ENCODE assay signal across 13 cellular contexts in the genomic region with DNA sequence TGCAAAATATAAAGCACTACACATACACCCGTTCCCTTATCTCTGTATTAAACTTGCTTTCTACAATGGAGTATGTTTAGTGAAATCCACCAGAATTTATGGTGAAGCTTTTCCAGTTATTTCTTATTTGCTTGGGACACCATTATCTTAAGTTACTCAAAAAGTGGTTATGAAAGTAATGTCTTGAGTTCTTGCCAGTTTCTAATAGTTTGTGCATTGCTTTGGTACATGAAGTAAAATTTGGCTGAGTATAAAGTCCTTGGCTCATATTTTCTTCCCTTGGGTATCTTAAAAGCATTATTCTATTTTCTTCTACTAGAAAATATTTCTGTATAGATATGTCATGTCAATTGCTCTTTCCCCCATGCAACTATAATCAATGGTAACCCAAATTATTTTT.
A peak's percentile ranks its signal among the peaks of the same experiment; 100 is the strongest.
DNase-seq lines count a peak whose midpoint lies in the region; ATAC-seq, FAIRE-seq and TF ChIP-seq lines count a peak whose summit lies in the region.
"Had no signal": no experiment of that assay in that cellular context is flagged by ENCODE, and none has a peak within 500 bp of the region (broad histone marks: within the 10 kb centered on the region; RNA-seq: fewer than 3 reads in every experiment).

No MANE protein-coding gene starts in this region.

- H3K36me3 Mint-ChIP-seq in activated T-cell treated with anti-CD3 and anti-CD28 coated beads, Interleukin-2, amount 50 U/mL, for 4 hours (ENCODE audit: insufficient read depth): no peaks in the 10 kb centered on the region
- H3K36me3 Mint-ChIP-seq: CD4-positive, alpha-beta memory T cell had no signal

- H3K4me3 ChIP-seq in fibroblast of mammary gland (ENCODE audit: control insufficient read depth, low read depth, low read length): no peak overlapping the region
- H3K4me3 ChIP-seq: A549, GM12878, GM23338 had no signal

- no peak overlapping the region for H3K4me3 Mint-ChIP-seq in activated T-cell treated with anti-CD3 and anti-CD28 coated beads, Interleukin-2, amount 50 U/mL, for 4 hours
- H3K4me3 Mint-ChIP-seq: CD4-positive, alpha-beta memory T cell; GM23338; H9 had no signal

- ATAC-seq in activated T-cell treated with anti-CD3 and anti-CD28 coated beads, Interleukin-2, amount 50 U/mL, for 4 hours: no peak
- ATAC-seq: A549, GM12878, GM23338 had no signal

- H3K4me1 Mint-ChIP-seq in activated T-cell treated with anti-CD3 and anti-CD28 coated beads, Interleukin-2, amount 50 U/mL, for 4 hours (ENCODE audit: low read depth): no peaks in the 10 kb centered on the region
- H3K4me1 Mint-ChIP-seq: CD4-positive, alpha-beta memory T cell; GM23338; H9 had no signal

- DNase-seq in amniotic epithelial cell (ENCODE audit: low read depth) (peak; percentile 60), fibroblast of mammary gland (ENCODE audit: low read depth) (peak; percentile 42), myocyte (ENCODE audit: low read depth) (peak; percentile 46), GM12891 (ENCODE audit: insufficient read length, low spot score) (no peak), iPS-NIHi7 (ENCODE audit: extremely low spot score) (no peak)
- no peak for DNase-seq in activated T-cell treated with anti-CD3 and anti-CD28 coated beads, Interleukin-2, amount 50 U/mL, for 4 hours
- DNase-seq: BE2C; CD4-positive, alpha-beta memory T cell; DMS79; H9 had no signal

- H3K27me3 Mint-ChIP-seq in activated T-cell treated with anti-CD3 and anti-CD28 coated beads, Interleukin-2, amount 50 U/mL, for 4 hours (ENCODE audit: low read depth): no peaks in the 10 kb centered on the region

- no peak for TF ChIP-seq CTCF in fibroblast of mammary gland (conservative IDR thresholded peaks at IDR 0.05; ENCODE audit: control insufficient read depth, insufficient read depth, low read depth, low read length)

- TF ChIP-seq POLR2A in GM12891 (IDR thresholded peaks at IDR 0.05; ENCODE audit: low read depth, low read length): no peak

- FAIRE-seq in GM12891 (lab: Jason Lieb, UNC): no peak
- FAIRE-seq: A549, GM12878 had no signal

- peaks cover 8% of the 10 kb centered on the region for H3K9me3 Mint-ChIP-seq in activated T-cell treated with anti-CD3 and anti-CD28 coated beads, Interleukin-2, amount 50 U/mL, for 4 hours
- H3K9me3 Mint-ChIP-seq: GM23338, H9 had no signal

TF ChIP-seq in GM12891, 5 proteins besides CTCF, POLR2A, EP300 and RAD21:
- TF ChIP-seq SPI1 (IDR thresholded peaks at IDR 0.05; ENCODE audit: low read depth, low read length) (no peak), POLR2AphosphoS5 (IDR thresholded peaks at IDR 0.05; ENCODE audit: low read depth, low read length) (no peak), POU2F2 (IDR thresholded peaks at IDR 0.05; ENCODE audit: low read depth, low read length) (no peak), PAX5 (IDR thresholded peaks at IDR 0.05; ENCODE audit: insufficient read depth, low read length, severe bottlenecking) (no peak), TAF1 (IDR thresholded peaks at IDR 0.05; ENCODE audit: low read depth, low read length) (no peak)
TF ChIP-seq in GM12891: peak in this region for 0.

Comparison
In these comparisons a context has a peak if more than half of its experiments do, and no peak if none do; other contexts are left out.
1. DNase-seq: peak in amniotic epithelial cell (single experiment), fibroblast of mammary gland (single experiment) and myocyte (single experiment); none in activated T-cell treated with anti-CD3 and anti-CD28 coated beads, Interleukin-2, amount 50 U/mL, for 4 hours (single experiment), GM12891 (single experiment) and iPS-NIHi7 (single experiment).